ENCODE assay signal across 9 cellular contexts in the genomic region with DNA sequence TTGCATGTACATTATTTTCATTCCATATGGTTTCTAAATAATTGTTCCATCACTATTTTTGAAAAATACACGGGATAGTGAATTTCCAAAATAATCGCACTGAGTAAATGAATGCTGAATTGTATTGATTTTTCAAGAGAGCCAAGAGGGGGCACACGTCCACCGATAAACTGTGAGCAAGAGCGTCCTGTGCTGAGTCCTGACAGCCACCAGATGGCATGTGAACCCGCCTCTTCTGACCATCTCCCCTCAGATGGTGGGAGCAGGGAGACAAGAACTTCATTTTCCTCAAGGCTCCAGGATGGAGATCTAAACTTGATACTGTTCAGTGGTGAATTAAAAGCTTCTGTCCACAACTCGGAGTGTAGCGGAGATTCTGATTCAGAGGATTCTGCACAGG. TPM values are rescaled to one million over a fixed set of nuclear protein-coding genes. Genes with fewer than 3 reads are reported as not detected.
DNase-seq lines count a peak whose midpoint lies in the region; ATAC-seq and TF ChIP-seq lines count a peak whose summit lies in the region.
"Had no signal": no experiment of that assay in that cellular context is flagged by ENCODE, and none has a peak within 500 bp of the region (broad histone marks: within the 10 kb centered on the region; RNA-seq: fewer than 3 reads in every experiment).

No MANE protein-coding gene starts in this region.

- CTCF ChIA-PET in SK-N-SH (lab: Yijun Ruan, JAX), result no interaction called here

- H3K36me3 Mint-ChIP-seq in endodermal cell (ENCODE audit: low read depth), result no peaks in the 10 kb centered on the region
- no peaks in the 10 kb centered on the region for H3K36me3 Mint-ChIP-seq in stimulated activated effector memory CD8-positive, alpha-beta T cell treated with anti-CD3 and anti-CD28 coated beads, Interleukin-12 subunit alpha, Interleukin-12 subunit beta, amount 100 ng/mL, for 72 hours

- H3F3A ChIP-seq in SK-N-SH (replicated peaks; ENCODE audit: insufficient read depth), result no peaks in the 10 kb centered on the region

- no peaks in the 10 kb centered on the region for H3K79me2 ChIP-seq in SK-N-SH (ENCODE audit: insufficient read depth)

- H2AFZ ChIP-seq in SK-N-SH (ENCODE audit: low read depth), result no peak overlapping the region

- H3K27me3 Mint-ChIP-seq in endodermal cell (ENCODE audit: insufficient read depth), result no peaks in the 10 kb centered on the region

- no peaks in the 10 kb centered on the region for H4K20me1 ChIP-seq in SK-N-SH (ENCODE audit: insufficient read depth)

- in situ Hi-C loops in KBM-7 (cut with MboI; ENCODE audit: low pct_unique_long_range_greater_than_20kb, low sequenced_read_pairs), result no loop called here

- H3K9ac ChIP-seq in SK-N-SH (no peak overlapping the region), endodermal cell (ENCODE audit: extremely low read depth, low read length, poor library complexity, severe bottlenecking) (no peak overlapping the region)

- H3K9me3 Mint-ChIP-seq in endodermal cell, result peaks cover 86% of the 10 kb centered on the region
- H3K9me3 Mint-ChIP-seq in stimulated activated effector memory CD8-positive, alpha-beta T cell treated with anti-CD3 and anti-CD28 coated beads, Interleukin-12 subunit alpha, Interleukin-12 subunit beta, amount 100 ng/mL, for 72 hours, result peaks cover 14% of the 10 kb centered on the region

- WGBS in heart left ventricle, 4 donors, result 44 to 47% (median 47%) methylated on average over 8 of the region's 8 CpGs
- 8% methylated on average over 8 of the region's 8 CpGs for WGBS in SK-N-SH (ENCODE audit: low lambda C conversion rate)
- WGBS in endodermal cell (ENCODE audit: insufficient coverage in 1 of 2, insufficient read length in 1 of 2), 2 experiments, result 50 to 52% methylated on average over 8 of the region's 8 CpGs

- TF ChIP-seq CTCF in left ventricle myocardium inferior (IDR thresholded peaks at IDR 0.05; ENCODE audit: borderline replicate concordance), result peak; percentile 41
- peak in 4 of 12 donors; percentile 8 to 52 (median 24) for TF ChIP-seq CTCF in heart left ventricle (IDR thresholded peaks at IDR 0.05)
- peak; percentile 72 for TF ChIP-seq CTCF in SK-N-SH (IDR thresholded peaks at IDR 0.05)
- peak; percentile 77 for TF ChIP-seq CTCF in endodermal cell (conservative IDR thresholded peaks at IDR 0.05)

- POLR2A ChIA-PET in SK-N-SH (lab: Yijun Ruan, JAX), result no interaction called here

- no peaks in the 10 kb centered on the region for H3K4me1 Mint-ChIP-seq in endodermal cell
- peaks cover 10% of the 10 kb centered on the region for H3K4me1 Mint-ChIP-seq in stimulated activated effector memory CD8-positive, alpha-beta T cell treated with anti-CD3 and anti-CD28 coated beads, Interleukin-12 subunit alpha, Interleukin-12 subunit beta, amount 100 ng/mL, for 72 hours

- peak; percentile 91 for TF ChIP-seq RAD21 in SK-N-SH (IDR thresholded peaks at IDR 0.05; ENCODE audit: low read length)

- H3K27ac Mint-ChIP-seq in endodermal cell, result no peak overlapping the region
- H3K27ac Mint-ChIP-seq in stimulated activated effector memory CD8-positive, alpha-beta T cell treated with anti-CD3 and anti-CD28 coated beads, Interleukin-12 subunit alpha, Interleukin-12 subunit beta, amount 100 ng/mL, for 72 hours, result no peak overlapping the region

- intact Hi-C loops in left ventricle myocardium inferior (cut with micrococcal nuclease), result no loop called here
- intact Hi-C loops in heart left ventricle (cut with DNase I), result no loop called here

- H3K4me3 Mint-ChIP-seq in endodermal cell, result no peak overlapping the region
- no peak overlapping the region for H3K4me3 Mint-ChIP-seq in stimulated activated effector memory CD8-positive, alpha-beta T cell treated with anti-CD3 and anti-CD28 coated beads, Interleukin-12 subunit alpha, Interleukin-12 subunit beta, amount 100 ng/mL, for 72 hours

- DNase-seq in left ventricle myocardium inferior (no peak), heart left ventricle (no peak), KBM-7 (peak; percentile 95), SK-N-SH (peak; percentile 65), endodermal cell (peak; percentile 62), COLO668 (lab: John Stamatoyannopoulos, UW; ENCODE audit: unreplicated experiment) (no peak), SW 1271 (lab: John Stamatoyannopoulos, UW) (no peak)
- no peak for DNase-seq in stimulated activated effector memory CD8-positive, alpha-beta T cell treated with anti-CD3 and anti-CD28 coated beads, Interleukin-12 subunit alpha, Interleukin-12 subunit beta, amount 100 ng/mL, for 72 hours (ENCODE audit: low spot score in 2 of 2)

- H3K4me1 ChIP-seq in left ventricle myocardium inferior (no peaks in the 10 kb centered on the region), heart left ventricle (no peaks in the 10 kb centered on the region), SK-N-SH (ENCODE audit: control insufficient read depth in 1 of 2, insufficient read depth in 2 of 2, low read depth in 1 of 2, low read length in 1 of 2) (no peaks in the 10 kb centered on the region), endodermal cell (ENCODE audit: control insufficient read depth, insufficient read depth, low read length) (no peaks in the 10 kb centered on the region)

- H3K36me3 ChIP-seq in left ventricle myocardium inferior (no peaks in the 10 kb centered on the region), heart left ventricle (no peaks in the 10 kb centered on the region), SK-N-SH (replicated peaks in 1 of 2; ENCODE audit: control insufficient read depth in 1 of 2, insufficient read depth in 2 of 2, low read length in 1 of 2) (no peaks in the 10 kb centered on the region), endodermal cell (ENCODE audit: control insufficient read depth, insufficient read depth, low read length) (no peaks in the 10 kb centered on the region)
- H3K36me3 ChIP-seq: cardiac muscle cell had no signal

- no peaks in the 10 kb centered on the region for H3K9me2 ChIP-seq in SK-N-SH

- ATAC-seq in heart left ventricle, result no peak
- ATAC-seq in stimulated activated effector memory CD8-positive, alpha-beta T cell treated with anti-CD3 and anti-CD28 coated beads, Interleukin-12 subunit alpha, Interleukin-12 subunit beta, amount 100 ng/mL, for 72 hours, result peak; percentile 73

- H3K27ac ChIP-seq in left ventricle myocardium inferior (replicated peaks) (no peak overlapping the region), heart left ventricle (no peak overlapping the region), SK-N-SH (ENCODE audit: low read depth in 2 of 2, low read length in 1 of 2) (no peak overlapping the region), endodermal cell (ENCODE audit: low read depth, low read length) (no peak overlapping the region)
- H3K27ac ChIP-seq: cardiac muscle cell had no signal

- H3K9me3 ChIP-seq in left ventricle myocardium inferior (replicated peaks) (peaks cover 20% of the 10 kb centered on the region), heart left ventricle (peaks cover 0 to 27% (median 3%) of the 10 kb centered on the region in 12 donors), SK-N-SH (no peaks in the 10 kb centered on the region), endodermal cell (ENCODE audit: control insufficient read depth, low read length) (peaks cover 56% of the 10 kb centered on the region)

- H3K4me2 ChIP-seq in SK-N-SH, result no peak overlapping the region

- no peak for TF ChIP-seq EP300 in SK-N-SH (IDR thresholded peaks at IDR 0.05; ENCODE audit: borderline replicate concordance in 1 of 2, low read depth in 1 of 2, low read length in 1 of 2)

- H3K27me3 ChIP-seq in left ventricle myocardium inferior (ENCODE audit: low read depth) (peaks cover 18% of the 10 kb centered on the region), heart left ventricle (peaks cover 0 to 9% (median 0%) of the 10 kb centered on the region in 9 donors), SK-N-SH (ENCODE audit: insufficient read depth) (no peaks in the 10 kb centered on the region; the same call in 1 of the 2 replicates), endodermal cell (ENCODE audit: control insufficient read depth, insufficient read depth, low read length, poor library complexity, severe bottlenecking) (no peaks in the 10 kb centered on the region)
- H3K27me3 ChIP-seq: cardiac muscle cell had no signal

- H3K4me3 ChIP-seq in left ventricle myocardium inferior (no peak overlapping the region), heart left ventricle (no peak overlapping the region), SK-N-SH (ENCODE audit: low read depth in 2 of 2, low read length in 1 of 2) (no peak overlapping the region), endodermal cell (ENCODE audit: low read length) (peak overlapping the region; percentile 30)
- H3K4me3 ChIP-seq: cardiac muscle cell had no signal

- TF ChIP-seq POLR2A in heart left ventricle (IDR thresholded peaks at IDR 0.05), result no peak

TF ChIP-seq in SK-N-SH, 30 proteins besides CTCF, POLR2A, EP300 and RAD21 (continues in another document):
- peak; percentile 89 for TF ChIP-seq SMC3 (IDR thresholded peaks at IDR 0.05; ENCODE audit: low read depth, low read length)

RNA-seq across cellular contexts. Expression of gene IL9R, which starts 30.6 kb away (rescaled TPM):
- total RNA-seq in left ventricle myocardium inferior (not detected), heart left ventricle (under 1 TPM in 1 of 9 donors, not detected in 8; 0.16 TPM), endodermal cell (under 1 TPM; 0.31 to 0.62 TPM)
- polyA plus RNA-seq in heart left ventricle (not detected), SK-N-SH (2012; rRNA removed) (0.03 and 0.06 TPM in 2 replicates)
- 0.03 TPM in 2 replicates for polyA plus RNA-seq in SK-N-SH (2012; cell fraction: cytosol; rRNA removed)
- polyA plus RNA-seq in SK-N-SH (2012; cell fraction: nucleus; rRNA removed), result 0.27 and 0.39 TPM in 2 replicates
- 0.11 TPM for polyA plus RNA-seq in endodermal cell (2013, experiment 1 of 2)
- polyA plus RNA-seq in endodermal cell (2013, experiment 2 of 2), result 0.37 TPM
- total RNA-seq: cardiac muscle cell had no signal
- polyA plus RNA-seq: cardiac muscle cell had no signal

Comparison
In these comparisons a context has a peak if more than half of its experiments do, and no peak if none do; other contexts are left out.
1. DNase-seq: peak in KBM-7 (single experiment), SK-N-SH (single experiment) and endodermal cell (single experiment); none in left ventricle myocardium inferior (single experiment), heart left ventricle (0 of 5), stimulated activated effector memory CD8-positive, alpha-beta T cell treated with anti-CD3 and anti-CD28 coated beads, Interleukin-12 subunit alpha, Interleukin-12 subunit beta, amount 100 ng/mL, for 72 hours (0 of 2), COLO668 (single experiment) and SW 1271 (0 of 2).